21 cellular contexts compared by ENCODE assay signal in genomic region chr4:153474251-153474650, GRCh38. TPM values are rescaled to one million over a fixed set of nuclear protein-coding genes. Genes with fewer than 3 reads are reported as not detected.
A peak's percentile ranks its signal among the peaks of the same experiment; 100 is the strongest.
DNase-seq lines count a peak whose midpoint lies in the region; ATAC-seq, FAIRE-seq and TF ChIP-seq lines count a peak whose summit lies in the region.
"Had no signal": no experiment of that assay in that cellular context is flagged by ENCODE, and none has a peak within 500 bp of the region (broad histone marks: within the 10 kb centered on the region; RNA-seq: fewer than 3 reads in every experiment).

No MANE protein-coding gene starts in this region.

- H3K4me1 ChIP-seq in OCI-LY7 (ENCODE audit: insufficient read depth, low read length, poor library complexity, severe bottlenecking) (peaks cover 99% of the 10 kb centered on the region), GM12878 (ENCODE audit: control insufficient read depth, insufficient read depth, low read length) (peaks cover 54% of the 10 kb centered on the region)
- H3K4me1 ChIP-seq: SJCRH30, thyroid gland had no signal

- no peaks in the 10 kb centered on the region for H3K27me3 ChIP-seq in GM12878 (replicated peaks in 1 of 2; ENCODE audit: control insufficient read depth in 2 of 2, insufficient read depth in 2 of 2, low read length in 1 of 2)
- H3K27me3 ChIP-seq: esophagus squamous epithelium, SJCRH30, thyroid gland had no signal

- no TSS peak for BruUV-seq in OCI-LY7 (replicated peaks; lab: Mats Ljungman, UMichigan)
- BruUV-seq in GM12878 (replicated peaks; lab: Mats Ljungman, UMichigan), result no TSS peak

- H3K27ac ChIP-seq in OCI-LY7 (ENCODE audit: low read depth, low read length, poor library complexity, severe bottlenecking) (peak overlapping the region; percentile 95), GM12878 (ENCODE audit: control insufficient read depth, insufficient read depth) (peak overlapping the region; percentile 80)
- H3K27ac ChIP-seq: esophagus squamous epithelium, SJCRH30, thyroid gland had no signal

- TF ChIP-seq POLR2A in GM12878 (IDR thresholded peaks at IDR 0.05; ENCODE audit: low read depth, low read length), result no peak

- POLR2A ChIA-PET in OCI-LY7 (lab: Charles Lee) (interaction anchor here (0.7 to 1.6 kb wide), 7 partner anchors 8 to 134 kb away, joined by 3 to 5 read pairs (median 3); partner anchors contain the start of gene TMEM131L), GM12878 (lab: Charles Lee) (interaction anchor here (3.6 to 16.1 kb wide), 2 partner anchors 9 to 17 kb away, joined by 22 to 268 read pairs; no protein-coding TSS in a partner anchor)

- ATAC-seq in GM12878 (no peak), HG03439 (IDR thresholded peaks at IDR 0.05; ENCODE audit: unreplicated experiment) (no peak)
- no peak for ATAC-seq in stimulated activated naive CD8-positive, alpha-beta T cell treated with anti-CD3 and anti-CD28 coated beads, Interleukin-15, amount 100 ng/mL, for 72 hours
- ATAC-seq: Panc1; stimulated activated effector memory CD8-positive, alpha-beta T cell treated with anti-CD3 and anti-CD28 coated beads, Interleukin-12 subunit alpha, Interleukin-12 subunit beta, amount 100 ng/mL, for 72 hours had no signal

- H2AFZ ChIP-seq in OCI-LY7 (ENCODE audit: low read length), result no peak overlapping the region
- H2AFZ ChIP-seq in GM12878 (ENCODE audit: control insufficient read depth, low read depth, low read length), result no peak overlapping the region

- no peak for TF ChIP-seq CTCF in OCI-LY7 (conservative IDR thresholded peaks at IDR 0.05; ENCODE audit: low read length)
- TF ChIP-seq CTCF in GM12878 (IDR thresholded peaks at IDR 0.05 in 2 of 3, conservative IDR thresholded peaks at IDR 0.05 in 1 of 3; ENCODE audit: control insufficient read depth in 2 of 3, extremely low read depth in 1 of 3, insufficient read depth in 1 of 3, low read depth in 3 of 3, low read length in 3 of 3), result no peak

- FAIRE-seq in GM12878 (lab: Jason Lieb, UNC), result no peak

- peaks cover 79% of the 10 kb centered on the region for H4K20me1 ChIP-seq in OCI-LY7 (ENCODE audit: insufficient read depth, low read length)
- no peaks in the 10 kb centered on the region for H4K20me1 ChIP-seq in GM12878 (ENCODE audit: control insufficient read depth, insufficient read depth)

- no peak for DNase-seq in activated naive CD4-positive, alpha-beta T cell treated with Interleukin-2 at 50 U/mL for 16 hours
- DNase-seq in OCI-LY7 (ENCODE audit: low spot score), result no peak
- DNase-seq in GM12878 (ENCODE audit: low read depth, low spot score), result no peak
- DNase-seq in stimulated activated naive CD8-positive, alpha-beta T cell treated with anti-CD3 and anti-CD28 coated beads, Interleukin-15, amount 100 ng/mL, for 72 hours, result no peak
- DNase-seq in retina, result no peak
- DNase-seq in D341Med (ENCODE audit: low spot score), result no peak
- DNase-seq: activated effector memory CD4-positive, alpha-beta T cell treated with Interleukin-2 at 50 U/mL for 16 hours; esophagus squamous epithelium; Karpas-422; kidney glomerular epithelial cell; NCI-H1048; NCI-H2029; NCI-H345; SJCRH30; thyroid gland had no signal

- H3K9ac ChIP-seq in GM12878 (ENCODE audit: control insufficient read depth, insufficient read depth, low read length), result peak overlapping the region; percentile 18; the same call in 1 of the 2 replicates

- H3K9me2 ChIP-seq in OCI-LY7 (ENCODE audit: insufficient read depth, low read length), result no peaks in the 10 kb centered on the region

- RAD21 ChIA-PET in GM12878 (lab: Charles Lee; ENCODE audit: unreplicated experiment), result interaction anchor here (0.9 to 15.8 kb wide), 5 partner anchors 8 to 100 kb away, joined by 3 to 429 read pairs (median 7); no protein-coding TSS in a partner anchor

- no peak for TF ChIP-seq RAD21 in GM12878 (IDR thresholded peaks at IDR 0.05; ENCODE audit: insufficient read depth, low read depth, low read length)

- no peak for TF ChIP-seq EP300 in GM12878 (IDR thresholded peaks at IDR 0.05; ENCODE audit: borderline replicate concordance in 1 of 2, control insufficient read depth in 1 of 2, low read depth in 2 of 2, low read length in 2 of 2)

- peaks cover 100% of the 10 kb centered on the region for H3K79me2 ChIP-seq in OCI-LY7 (ENCODE audit: insufficient read depth, low read depth, low read length)
- peaks cover 97% of the 10 kb centered on the region for H3K79me2 ChIP-seq in GM12878 (ENCODE audit: control insufficient read depth, insufficient read depth, low read length)

- H3K9me3 Mint-ChIP-seq in activated naive CD4-positive, alpha-beta T cell treated with anti-CD3 and anti-CD28 coated beads, Interleukin-2, amount 50 U/mL, for 24 hours, result no peaks in the 10 kb centered on the region
- peaks cover 0 to 8% of the 10 kb centered on the region in 2 donors for H3K9me3 Mint-ChIP-seq in stimulated activated naive CD8-positive, alpha-beta T cell treated with anti-CD3 and anti-CD28 coated beads, Interleukin-15, amount 100 ng/mL, for 72 hours
- H3K9me3 Mint-ChIP-seq: stimulated activated effector memory CD8-positive, alpha-beta T cell treated with anti-CD3 and anti-CD28 coated beads, Interleukin-12 subunit alpha, Interleukin-12 subunit beta, amount 100 ng/mL, for 72 hours; T-helper 2 cell treated with Interferon-gamma antibody and Interleukin-4, amounts not matched to agents 5 μg/mL and 100 μg/mL, for 36 hours had no signal

- H3K4me1 Mint-ChIP-seq in activated naive CD4-positive, alpha-beta T cell treated with anti-CD3 and anti-CD28 coated beads, Interleukin-2, amount 50 U/mL, for 24 hours, result peaks cover 96% of the 10 kb centered on the region
- H3K4me1 Mint-ChIP-seq in stimulated activated naive CD8-positive, alpha-beta T cell treated with anti-CD3 and anti-CD28 coated beads, Interleukin-15, amount 100 ng/mL, for 72 hours, result peaks cover 90% of the 10 kb centered on the region

- H3K27ac Mint-ChIP-seq in activated naive CD4-positive, alpha-beta T cell treated with anti-CD3 and anti-CD28 coated beads, Interleukin-2, amount 50 U/mL, for 24 hours, result peak overlapping the region; percentile 95
- peak overlapping the region; percentile 80 to 89 for H3K27ac Mint-ChIP-seq in stimulated activated naive CD8-positive, alpha-beta T cell treated with anti-CD3 and anti-CD28 coated beads, Interleukin-15, amount 100 ng/mL, for 72 hours
- H3K27ac Mint-ChIP-seq: T-helper 2 cell treated with Interferon-gamma antibody and Interleukin-4, amounts not matched to agents 5 μg/mL and 100 μg/mL, for 36 hours had no signal

- H3K36me3 ChIP-seq in OCI-LY7 (ENCODE audit: insufficient read depth, low read length) (peaks cover 100% of the 10 kb centered on the region), GM12878 (ENCODE audit: control insufficient read depth in 2 of 2, insufficient read depth in 2 of 2, low read length in 1 of 2) (peaks cover 6 to 34% of the 10 kb centered on the region in 2 experiments)
- H3K36me3 ChIP-seq: thyroid gland had no signal

- peak overlapping the region; percentile 94 for H3K4me2 ChIP-seq in OCI-LY7 (ENCODE audit: low read length)
- H3K4me2 ChIP-seq in GM12878 (ENCODE audit: control insufficient read depth, insufficient read depth), result peak overlapping the region; percentile 39; the same call in 1 of the 2 replicates

- H3K27me3 Mint-ChIP-seq in activated naive CD4-positive, alpha-beta T cell treated with anti-CD3 and anti-CD28 coated beads, Interleukin-2, amount 50 U/mL, for 24 hours, result no peaks in the 10 kb centered on the region
- H3K27me3 Mint-ChIP-seq in stimulated activated naive CD8-positive, alpha-beta T cell treated with anti-CD3 and anti-CD28 coated beads, Interleukin-15, amount 100 ng/mL, for 72 hours, result no peaks in the 10 kb centered on the region

- SMC1A ChIA-PET in GM12878 (lab: Charles Lee; ENCODE audit: uncharacterized antibody, unreplicated experiment), result interaction anchor here (0.7 to 12.9 kb wide), 4 partner anchors 9 to 50 kb away, joined by 3 to 356 read pairs (median 22); no protein-coding TSS in a partner anchor

- peaks cover 34% of the 10 kb centered on the region for H3K36me3 Mint-ChIP-seq in activated naive CD4-positive, alpha-beta T cell treated with anti-CD3 and anti-CD28 coated beads, Interleukin-2, amount 50 U/mL, for 24 hours

- H3K9me3 ChIP-seq in OCI-LY7 (ENCODE audit: low read length) (no peaks in the 10 kb centered on the region), GM12878 (replicated peaks; ENCODE audit: control insufficient read depth, insufficient read depth, low read length) (no peaks in the 10 kb centered on the region; the same call in 2 of the 3 replicates)
- H3K9me3 ChIP-seq: esophagus squamous epithelium, HAP-1, SJCRH30, thyroid gland had no signal

- H3K4me3 ChIP-seq in OCI-LY7 (ENCODE audit: low read depth, low read length, poor library complexity, severe bottlenecking), result peak overlapping the region; percentile 7
- 0 out of 2 replicates have a peak overlapping the region, but pooled peaks have one; percentile 27 for H3K4me3 ChIP-seq in GM12878
- H3K4me3 ChIP-seq: esophagus squamous epithelium, HAP-1, SJCRH30, thyroid gland had no signal

- peak overlapping the region; percentile 4 for H3K4me3 Mint-ChIP-seq in activated naive CD4-positive, alpha-beta T cell treated with anti-CD3 and anti-CD28 coated beads, Interleukin-2, amount 50 U/mL, for 24 hours
- H3K4me3 Mint-ChIP-seq in stimulated activated naive CD8-positive, alpha-beta T cell treated with anti-CD3 and anti-CD28 coated beads, Interleukin-15, amount 100 ng/mL, for 72 hours, result peak overlapping the region in 1 of 2 donors; percentile 97
- H3K4me3 Mint-ChIP-seq: stimulated activated effector memory CD8-positive, alpha-beta T cell treated with anti-CD3 and anti-CD28 coated beads, Interleukin-12 subunit alpha, Interleukin-12 subunit beta, amount 100 ng/mL, for 72 hours; T-helper 2 cell treated with Interferon-gamma antibody and Interleukin-4, amounts not matched to agents 5 μg/mL and 100 μg/mL, for 36 hours had no signal

- CTCF ChIA-PET in OCI-LY7 (lab: Charles Lee; ENCODE audit: unreplicated experiment) (no interaction called here), GM12878 (lab: Yijun Ruan, JAX) (interaction anchor here (0.9 to 2.8 kb wide), 3 partner anchors 9 to 70 kb away, joined by 3 to 17 read pairs (median 11); no protein-coding TSS in a partner anchor)

- in situ Hi-C loops in GM12878 (cut with MboI), result no loop called here

- intact Hi-C loops in OCI-LY7 (cut with micrococcal nuclease; ENCODE audit: unreplicated experiment) (no loop called here), GM12878 (cut with micrococcal nuclease; ENCODE audit: unreplicated experiment) (no loop called here)

- WGBS in GM12878 (ENCODE audit: insufficient coverage, insufficient replicate concordance, low lambda C conversion rate, missing lambda C conversion rate), result 80% methylated on average over 4 of the region's 4 CpGs

RNA-seq across cellular contexts. Expression of gene TMEM131L, which starts 8.1 kb away (rescaled TPM):
- total RNA-seq in OCI-LY7 (2014; rRNA removed; shearing (Covaris generic)), result 98.7 and 148 TPM in 2 replicates
- total RNA-seq in OCI-LY7 (2022), result 133 and 169 TPM in 2 replicates
- 766 and 777 TPM in 2 replicates for total RNA-seq in GM12878 (2013; cell fraction: nucleolus; rRNA removed)
- 77.0 and 90.4 TPM in 2 replicates for total RNA-seq in GM12878 (2014; rRNA removed)
- total RNA-seq in GM12878 (2014; rRNA removed; fragmentation: Illumina TruSeq; extraction: Trizol), result 64.0 and 66.4 TPM in 2 replicates
- 77.8 and 85.2 TPM in 2 replicates for total RNA-seq in GM12878 (2021)
- 39.6 TPM for polyA plus RNA-seq in GM12878 (2011; ENCODE audit: low read depth)
- 90.9 and 101 TPM in 2 replicates for polyA plus RNA-seq in GM12878 (2011; rRNA removed)
- polyA plus RNA-seq in GM12878 (2011; cell fraction: cytosol; rRNA removed), result 65.6 and 84.8 TPM in 2 replicates
- polyA plus RNA-seq in GM12878 (2011; cell fraction: nucleus; rRNA removed), result 169 and 183 TPM in 2 replicates
- polyA plus RNA-seq in GM12878 (2012), result 45.1 and 70.5 TPM in 2 replicates
- 74.3 and 94.5 TPM in 2 replicates for polyA plus RNA-seq in GM12878 (2014; fragmentation: Illumina TruSeq; extraction: Trizol)
- polyA plus RNA-seq in GM12878 (2014; fragmentation: Nextera tagmentation; extraction: Ambion mirVana), result 1 to 10 TPM; 8.5 to 9.5 TPM
- 47.1 and 47.5 TPM in 2 replicates for polyA plus RNA-seq in GM12878 (2014; rRNA removed)
- polyA plus RNA-seq in GM12878 (2016; fragmentation: Nextera tagmentation; extraction: Ambion mirVana), result 10 to 100 TPM; 74.5 TPM
- 177 and 187 TPM in 2 replicates for polyA minus RNA-seq in GM12878 (2011; rRNA and poly(A)+ RNA removed)
- 53.1 and 74.4 TPM in 2 replicates for polyA minus RNA-seq in GM12878 (2011; cell fraction: cytosol; rRNA and poly(A)+ RNA removed)
- polyA minus RNA-seq in GM12878 (2011; cell fraction: nucleus; rRNA and poly(A)+ RNA removed), result 194 and 231 TPM in 2 replicates
